Comparison of ENCODE assay signal across 8 cellular contexts in the genomic region with DNA sequence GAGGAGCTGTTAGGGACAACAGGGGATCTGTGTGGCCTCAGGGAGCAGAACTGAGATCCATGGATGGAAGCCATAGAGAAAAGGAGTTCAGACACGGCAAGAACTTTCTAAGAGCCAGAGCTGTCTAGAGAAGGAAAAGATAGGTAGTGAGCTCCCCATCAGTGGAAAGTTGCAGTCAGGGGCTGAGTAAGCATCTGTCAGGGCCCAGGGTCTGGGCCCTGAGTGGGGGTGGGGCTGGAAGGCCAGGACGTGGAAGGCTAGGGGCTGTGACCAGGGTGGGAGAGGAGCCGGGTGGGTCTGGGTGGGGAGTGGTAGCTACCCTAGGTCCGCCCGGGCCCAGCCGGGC. TPM values are rescaled to one million over a fixed set of nuclear protein-coding genes. Genes with fewer than 3 reads are reported as not detected.
DNase-seq lines count a peak whose midpoint lies in the region; ATAC-seq, FAIRE-seq and TF ChIP-seq lines count a peak whose summit lies in the region.
"Had no signal": no experiment of that assay in that cellular context is flagged by ENCODE, and none has a peak within 500 bp of the region (broad histone marks: within the 10 kb centered on the region; RNA-seq: fewer than 3 reads in every experiment).

No MANE protein-coding gene starts in this region.

- dilution Hi-C loops in endothelial cell of umbilical vein (cut with MboI; ENCODE audit: extremely low pct_ligation_motif_present, low sequenced_read_pairs): no loop called here

- no peaks in the 10 kb centered on the region for H3K27me3 ChIP-seq in Karpas-422 (ENCODE audit: low read length)
- H3K27me3 ChIP-seq in endothelial cell of umbilical vein (ENCODE audit: control insufficient read depth in 2 of 2, insufficient read depth in 2 of 2, low read length in 2 of 2): no peaks in the 10 kb centered on the region

- in situ Hi-C loops in GM13977 (cut with MboI; ENCODE audit: low pct_unique_long_range_greater_than_20kb, low sequenced_read_pairs, unreplicated experiment): no loop called here

- DNase-seq in Karpas-422 (no peak), endothelial cell of umbilical vein (ENCODE audit: low read depth, low spot score) (no peak), NCI-H2029 (lab: John Stamatoyannopoulos, UW) (no peak), GM13977 (ENCODE audit: low spot score) (no peak), SHP77 treated with DMSO at 0.1 percent for 48 hours (lab: John Stamatoyannopoulos, UW) (no peak)
- no peak for DNase-seq in stimulated activated effector memory CD8-positive, alpha-beta T cell treated with anti-CD3 and anti-CD28 coated beads, Interleukin-12 subunit alpha, Interleukin-12 subunit beta, amount 100 ng/mL, for 72 hours (ENCODE audit: low spot score in 2 of 2)

- POLR2A ChIA-PET in endothelial cell of umbilical vein (lab: Charles Lee): interaction anchor here (0.7 to 1.4 kb wide), 3 partner anchors 54 to 71 kb away, joined by 3 to 4 read pairs (median 4); no protein-coding TSS in a partner anchor

- H3K4me2 ChIP-seq in Karpas-422 (ENCODE audit: low read depth, low read length, poor library complexity, severe bottlenecking): peak overlapping the region; percentile 57
- H3K4me2 ChIP-seq in endothelial cell of umbilical vein (ENCODE audit: insufficient read depth, low read length): no peak overlapping the region

- no TSS peak for BruUV-seq in endothelial cell of umbilical vein (replicated peaks; lab: Mats Ljungman, UMichigan)

- no peaks in the 10 kb centered on the region for H4K20me1 ChIP-seq in Karpas-422 (ENCODE audit: insufficient read depth, low read depth, low read length)
- peaks cover 4% of the 10 kb centered on the region for H4K20me1 ChIP-seq in endothelial cell of umbilical vein (replicated peaks; ENCODE audit: control insufficient read depth, extremely low read depth, insufficient read depth, low read length)

- no peak for TF ChIP-seq CTCF in endothelial cell of umbilical vein (IDR thresholded peaks at IDR 0.05; ENCODE audit: extremely low read depth in 1 of 2, insufficient read depth in 1 of 2, low read depth in 1 of 2, low read length in 2 of 2)
- TF ChIP-seq CTCF in GM13977 (IDR thresholded peaks at IDR 0.05; ENCODE audit: extremely low read depth, insufficient read depth, missing control alignments): no peak

- H3K9ac ChIP-seq in Karpas-422 (ENCODE audit: low read length): peak overlapping the region; percentile 54
- peak overlapping the region; percentile 24 for H3K9ac ChIP-seq in endothelial cell of umbilical vein (replicated peaks; ENCODE audit: extremely low read depth, insufficient read depth, low read length)

- ATAC-seq in GM21723 (IDR thresholded peaks at IDR 0.05; ENCODE audit: unreplicated experiment): peak; percentile 26
- peak; percentile 61 for ATAC-seq in stimulated activated effector memory CD8-positive, alpha-beta T cell treated with anti-CD3 and anti-CD28 coated beads, Interleukin-12 subunit alpha, Interleukin-12 subunit beta, amount 100 ng/mL, for 72 hours

- H3K9me3 ChIP-seq in Karpas-422 (ENCODE audit: low read length) (no peaks in the 10 kb centered on the region), endothelial cell of umbilical vein (replicated peaks; ENCODE audit: control insufficient read depth, insufficient read depth, low read length) (no peaks in the 10 kb centered on the region)

- no peak overlapping the region for H2AFZ ChIP-seq in Karpas-422 (ENCODE audit: low read length)
- H2AFZ ChIP-seq in endothelial cell of umbilical vein (ENCODE audit: low read depth, low read length): peak overlapping the region; percentile 27

- peak overlapping the region; percentile 99 for H3K27ac Mint-ChIP-seq in stimulated activated effector memory CD8-positive, alpha-beta T cell treated with anti-CD3 and anti-CD28 coated beads, Interleukin-12 subunit alpha, Interleukin-12 subunit beta, amount 100 ng/mL, for 72 hours

- H3K27ac ChIP-seq in Karpas-422 (ENCODE audit: low read length): no peak overlapping the region
- no peak overlapping the region for H3K27ac ChIP-seq in endothelial cell of umbilical vein (ENCODE audit: insufficient read depth, low read depth, low read length)

- H3K9me3 Mint-ChIP-seq in stimulated activated effector memory CD8-positive, alpha-beta T cell treated with anti-CD3 and anti-CD28 coated beads, Interleukin-12 subunit alpha, Interleukin-12 subunit beta, amount 100 ng/mL, for 72 hours: no peaks in the 10 kb centered on the region

- TF ChIP-seq POLR2A in endothelial cell of umbilical vein (IDR thresholded peaks at IDR 0.05; ENCODE audit: low read depth, low read length): no peak

- peak overlapping the region; percentile 95 for H3K4me3 Mint-ChIP-seq in stimulated activated effector memory CD8-positive, alpha-beta T cell treated with anti-CD3 and anti-CD28 coated beads, Interleukin-12 subunit alpha, Interleukin-12 subunit beta, amount 100 ng/mL, for 72 hours

- H3K36me3 ChIP-seq in Karpas-422 (ENCODE audit: insufficient read depth, low read length) (no peaks in the 10 kb centered on the region; the same call in 1 of the 2 replicates), endothelial cell of umbilical vein (ENCODE audit: control insufficient read depth in 2 of 2, extremely low read depth in 1 of 2, insufficient read depth in 2 of 2, low read length in 2 of 2) (no peaks in the 10 kb centered on the region)

- no peaks in the 10 kb centered on the region for H3K9me1 ChIP-seq in endothelial cell of umbilical vein (replicated peaks; ENCODE audit: control insufficient read depth, extremely low read depth, insufficient read depth, low read length)

- peaks cover 33% of the 10 kb centered on the region for H3K4me1 ChIP-seq in Karpas-422 (ENCODE audit: low read length)
- peaks cover 13% of the 10 kb centered on the region for H3K4me1 ChIP-seq in endothelial cell of umbilical vein (ENCODE audit: control insufficient read depth, extremely low read depth, insufficient read depth, low read length)

- peaks cover 50% of the 10 kb centered on the region for H3K36me3 Mint-ChIP-seq in stimulated activated effector memory CD8-positive, alpha-beta T cell treated with anti-CD3 and anti-CD28 coated beads, Interleukin-12 subunit alpha, Interleukin-12 subunit beta, amount 100 ng/mL, for 72 hours

- intact Hi-C loops in endothelial cell of umbilical vein (cut with micrococcal nuclease): loop anchor here (1.0 to 5.0 kb wide), 4 partner anchors 22 to 320 kb away; no protein-coding TSS in a partner anchor

- H3K4me3 ChIP-seq in Karpas-422 (ENCODE audit: low read length) (0 out of 2 replicates have a peak overlapping the region, but pooled peaks have one; percentile 22), endothelial cell of umbilical vein (replicated peaks in 1 of 3; ENCODE audit: insufficient read depth in 1 of 3, low read depth in 1 of 3, low read length in 3 of 3) (no peak overlapping the region)

- FAIRE-seq in endothelial cell of umbilical vein (lab: Jason Lieb, UNC): peak; percentile 46
- FAIRE-seq: keratinocyte had no signal

- H3K79me2 ChIP-seq in Karpas-422 (ENCODE audit: low read length) (peaks cover 44% of the 10 kb centered on the region), endothelial cell of umbilical vein (ENCODE audit: control insufficient read depth, insufficient read depth, low read length) (peaks cover 45% of the 10 kb centered on the region)

- no peaks in the 10 kb centered on the region for H3K9me2 ChIP-seq in Karpas-422 (replicated peaks; ENCODE audit: insufficient read depth, low read length)

- CTCF ChIA-PET in endothelial cell of umbilical vein (lab: Charles Lee): interaction anchor here (1.1 to 2.9 kb wide), 6 partner anchors 12 to 70 kb away, joined by 3 to 18 read pairs (median 6); no protein-coding TSS in a partner anchor

- H3K4me1 Mint-ChIP-seq in stimulated activated effector memory CD8-positive, alpha-beta T cell treated with anti-CD3 and anti-CD28 coated beads, Interleukin-12 subunit alpha, Interleukin-12 subunit beta, amount 100 ng/mL, for 72 hours: peaks cover 28% of the 10 kb centered on the region

TF ChIP-seq in endothelial cell of umbilical vein, 7 proteins besides CTCF, POLR2A, EP300 and RAD21:
- TF ChIP-seq, protein P1, sequence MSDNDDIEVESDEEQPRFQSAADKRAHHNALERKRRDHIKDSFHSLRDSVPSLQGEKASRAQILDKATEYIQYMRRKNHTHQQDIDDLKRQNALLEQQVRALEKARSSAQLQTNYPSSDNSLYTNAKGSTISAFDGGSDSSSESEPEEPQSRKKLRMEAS (IDR thresholded peaks at IDR 0.05; ENCODE audit: insufficient read depth, insufficient read length): no peak
- TF ChIP-seq EZH2 (IDR thresholded peaks at IDR 0.05; ENCODE audit: borderline replicate concordance, low read depth, low read length, severe bottlenecking): no peak
- TF ChIP-seq FOS (IDR thresholded peaks at IDR 0.05; ENCODE audit: borderline replicate concordance, insufficient read depth, low read length): no peak
- no peak for TF ChIP-seq MYC (IDR thresholded peaks at IDR 0.05; ENCODE audit: low read depth, low read length)
- TF ChIP-seq POLR2AphosphoS5 (IDR thresholded peaks at IDR 0.05; ENCODE audit: insufficient read depth, low read depth, low read length): no peak
- no peak for TF ChIP-seq JUN (IDR thresholded peaks at IDR 0.05; ENCODE audit: borderline replicate concordance, insufficient read depth, insufficient read length, low read depth)
- TF ChIP-seq GATA2 (IDR thresholded peaks at IDR 0.05; ENCODE audit: insufficient read depth, insufficient read length, low read depth, low read length): no peak

RNA-seq across cellular contexts. Expression of a gene that starts 0.3 kb away (rescaled TPM):
- 255 and 361 TPM in 2 replicates for total RNA-seq in Karpas-422 (2014; rRNA removed; shearing (Covaris generic); ENCODE audit: low replicate concordance)
- 635 and 658 TPM in 2 replicates for total RNA-seq in endothelial cell of umbilical vein
- polyA plus RNA-seq in endothelial cell of umbilical vein: 511 and 528 TPM in 2 replicates
- polyA plus RNA-seq in endothelial cell of umbilical vein (2011; cell fraction: cytosol; rRNA removed): 475 and 549 TPM in 2 replicates
- 738 and 769 TPM in 2 replicates for polyA plus RNA-seq in endothelial cell of umbilical vein (2011; cell fraction: nucleus; rRNA removed)
- 862 and 934 TPM in 2 replicates for polyA plus RNA-seq in endothelial cell of umbilical vein (2012)
- 709 and 797 TPM in 2 replicates for polyA minus RNA-seq in endothelial cell of umbilical vein
- polyA minus RNA-seq in endothelial cell of umbilical vein (2011; cell fraction: cytosol; rRNA and poly(A)+ RNA removed): 123 TPM
- polyA minus RNA-seq in endothelial cell of umbilical vein (2011; cell fraction: nucleus; rRNA and poly(A)+ RNA removed): 296 and 346 TPM in 2 replicates
